In genomic region chr9:127341152-127341551, GRCh38 we compare ENCODE assay signal across 18 cellular contexts.
"Had no signal": no experiment of that assay in that cellular context is flagged by ENCODE, and none has a peak within 500 bp of the region (broad histone marks: within the 10 kb centered on the region; RNA-seq: fewer than 3 reads in every experiment).

No MANE protein-coding gene starts in this region.

- H3K9me3 ChIP-seq: colonic mucosa, neutrophil, pancreas, transverse colon had no signal

- DNase-seq: activated B cell treated with CpG ODN at 0.5 μM for 24 hours; activated CD4-positive, alpha-beta T cell treated with anti-CD3 and anti-CD28 coated beads, Interleukin-2, amount 10 ng/mL, durations not matched to agents 24 days and 14 days; activated CD8-positive, alpha-beta T cell treated with anti-CD3 and anti-CD28 coated beads, Interleukin-2, amount 10 ng/mL, durations not matched to agents 7 days and 5 days; activated naive CD4-positive, alpha-beta T cell treated with anti-CD3 and anti-CD28 coated beads for 36 hours; activated T-cell treated with anti-CD3 and anti-CD28 coated beads, Interleukin-2, amount 50 U/mL, for 24 hours; central memory CD4-positive, alpha-beta T cell; colonic mucosa; foreskin melanocyte; head of caudate nucleus; immature natural killer cell; kidney glomerular epithelial cell; pancreas; stimulated activated CD8-positive, alpha-beta memory T cell treated with anti-CD3 and anti-CD28 coated beads, Interleukin-4, amount 100 ng/mL, for 48 hours; stimulated activated naive CD4-positive, alpha-beta T cell treated with Interleukin-2 at 50 U/mL for 16 hours; SW 1271; transverse colon had no signal

- H3K4me3 ChIP-seq: colonic mucosa, pancreas, transverse colon had no signal

- H3K27me3 ChIP-seq: colonic mucosa, pancreas, transverse colon had no signal

- H3K36me3 ChIP-seq: colonic mucosa, neutrophil, pancreas, transverse colon had no signal

- ATAC-seq: activated CD8-positive, alpha-beta T cell treated with anti-CD3 and anti-CD28 coated beads, Interleukin-2, amount 10 ng/mL, durations not matched to agents 7 days and 5 days; natural killer cell treated with Interleukin-12 subunit alpha and Interleukin-12 subunit beta and Interleukin-15 and Interleukin-18, amount 100 ng/mL, for 72 hours; pancreas had no signal

- H3K27ac ChIP-seq: colonic mucosa, neutrophil, pancreas, transverse colon had no signal
